In genomic region chr16:70683146-70683944, GRCh38 we compare ENCODE assay signal across 14 cellular contexts. TPM values are rescaled to one million over a fixed set of nuclear protein-coding genes. Genes with fewer than 3 reads are reported as not detected.
A peak's percentile ranks its signal among the peaks of the same experiment; 100 is the strongest.
DNase-seq lines count a peak whose midpoint lies in the region; ATAC-seq and TF ChIP-seq lines count a peak whose summit lies in the region.
"Had no signal": no experiment of that assay in that cellular context is flagged by ENCODE, and none has a peak within 500 bp of the region (broad histone marks: within the 10 kb centered on the region; RNA-seq: fewer than 3 reads in every experiment).

No MANE protein-coding gene starts in this region.

- H3K36me3 ChIP-seq in ascending aorta (peaks cover 12 to 20% of the 10 kb centered on the region in 2 donors), hepatocyte (replicated peaks; ENCODE audit: insufficient read depth, low read depth) (no peaks in the 10 kb centered on the region), sigmoid colon (peaks cover 13 to 21% (median 18%) of the 10 kb centered on the region in 4 donors), HAP-1 (replicated peaks) (peaks cover 17% of the 10 kb centered on the region), colonic mucosa (no peaks in the 10 kb centered on the region)

- no peaks in the 10 kb centered on the region for H3K9me2 ChIP-seq in hepatocyte (replicated peaks; ENCODE audit: insufficient read depth)

- H3K27me3 ChIP-seq in AG04450 (ENCODE audit: control insufficient read depth, insufficient read depth, low read length) (no peaks in the 10 kb centered on the region), ascending aorta (no peaks in the 10 kb centered on the region), hepatocyte (no peaks in the 10 kb centered on the region), sigmoid colon (no peaks in the 10 kb centered on the region), HAP-1 (ENCODE audit: low read depth) (no peaks in the 10 kb centered on the region), colonic mucosa (no peaks in the 10 kb centered on the region)

- H3K27me3 Mint-ChIP-seq in activated CD4-positive, alpha-beta T cell treated with anti-CD3 and anti-CD28 coated beads for 36 hours: peaks cover 11% of the 10 kb centered on the region
- H3K27me3 Mint-ChIP-seq: stimulated activated memory B cell treated with anti-CD40 and anti-IgM and Interleukin-4, amounts not matched to agents 10 μg/mL and 1 μg/mL and 100 μg/mL, for 72 hours had no signal

- H3K79me2 ChIP-seq in hepatocyte: peaks cover 53% of the 10 kb centered on the region

- no peaks in the 10 kb centered on the region for H3K9me3 Mint-ChIP-seq in activated CD4-positive, alpha-beta T cell treated with anti-CD3 and anti-CD28 coated beads for 36 hours (ENCODE audit: low read depth)
- H3K9me3 Mint-ChIP-seq: stimulated activated memory B cell treated with anti-CD40 and anti-IgM and Interleukin-4, amounts not matched to agents 10 μg/mL and 1 μg/mL and 100 μg/mL, for 72 hours had no signal

- no peak overlapping the region for H3K27ac ChIP-seq in AG04450 (ENCODE audit: low read depth, low read length)
- H3K27ac ChIP-seq in ascending aorta: peak overlapping the region; percentile 74 to 84
- no peak overlapping the region for H3K27ac ChIP-seq in hepatocyte
- H3K27ac ChIP-seq in sigmoid colon: peak overlapping the region; percentile 86 to 99 (median 96)
- no peak overlapping the region for H3K27ac ChIP-seq in colonic mucosa

- H3K4me2 ChIP-seq in hepatocyte: peak overlapping the region; percentile 94

- H3K9me3 ChIP-seq in AG04450 (ENCODE audit: control insufficient read depth, insufficient read depth, low read length) (no peaks in the 10 kb centered on the region; the same call in 1 of the 2 replicates), ascending aorta (no peaks in the 10 kb centered on the region), hepatocyte (ENCODE audit: low read depth) (no peaks in the 10 kb centered on the region), sigmoid colon (no peaks in the 10 kb centered on the region), HAP-1 (no peaks in the 10 kb centered on the region), colonic mucosa (no peaks in the 10 kb centered on the region)

- no peak overlapping the region for H3K27ac Mint-ChIP-seq in activated CD4-positive, alpha-beta T cell treated with anti-CD3 and anti-CD28 coated beads for 36 hours
- H3K27ac Mint-ChIP-seq: stimulated activated memory B cell treated with anti-CD40 and anti-IgM and Interleukin-4, amounts not matched to agents 10 μg/mL and 1 μg/mL and 100 μg/mL, for 72 hours had no signal

- in situ Hi-C loops in HAP-1 (cut with MboI; ENCODE audit: low sequenced_read_pairs): no loop called here

- no peaks in the 10 kb centered on the region for H3K36me3 Mint-ChIP-seq in activated CD4-positive, alpha-beta T cell treated with anti-CD3 and anti-CD28 coated beads for 36 hours (ENCODE audit: low read depth)

- no peak for TF ChIP-seq CTCF in AG04450 (IDR thresholded peaks at IDR 0.05; ENCODE audit: low read depth, low read length)
- no peak for TF ChIP-seq CTCF in ascending aorta (IDR thresholded peaks at IDR 0.05)
- no peak for TF ChIP-seq CTCF in hepatocyte (IDR thresholded peaks at IDR 0.05; ENCODE audit: poor library complexity)
- TF ChIP-seq CTCF in sigmoid colon (IDR thresholded peaks at IDR 0.05): no peak
- no peak for TF ChIP-seq CTCF in colonic mucosa (IDR thresholded peaks at IDR 0.05)

- intact Hi-C loops in ascending aorta (cut with DNase I): loop anchor here (10.0 kb wide), 1 partner anchor 881 kb away; no protein-coding TSS in a partner anchor
- intact Hi-C loops in sigmoid colon (cut with DNase I): no loop called here
- intact Hi-C loops in activated CD4-positive, alpha-beta T cell treated with anti-CD3 and anti-CD28 coated beads for 36 hours (cut with DNase I, micrococcal nuclease): loop anchor here in 1 of 2 experiments (10.0 kb wide), 1 partner anchor 51 kb away; no protein-coding TSS in a partner anchor
- intact Hi-C loops in colonic mucosa (cut with DNase I): no loop called here

- TF ChIP-seq EP300 in sigmoid colon (IDR thresholded peaks at IDR 0.05): no peak

- H2AFZ ChIP-seq in hepatocyte: no peak overlapping the region

- ATAC-seq in HG03175 (IDR thresholded peaks at IDR 0.05; ENCODE audit: unreplicated experiment): no peak
- no peak for ATAC-seq in activated CD4-positive, alpha-beta T cell treated with anti-CD3 and anti-CD28 coated beads for 36 hours
- ATAC-seq: stimulated activated memory B cell treated with anti-CD40 and anti-IgM and Interleukin-4, amounts not matched to agents 10 μg/mL and 1 μg/mL and 100 μg/mL, for 72 hours had no signal

- peaks cover 24 to 67% of the 10 kb centered on the region in 2 donors for H3K4me1 ChIP-seq in ascending aorta
- H3K4me1 ChIP-seq in hepatocyte (ENCODE audit: insufficient read depth): peaks cover 58% of the 10 kb centered on the region
- peaks cover 0 to 81% (median 75%) of the 10 kb centered on the region in 4 donors for H3K4me1 ChIP-seq in sigmoid colon
- no peaks in the 10 kb centered on the region; the same call in 1 of the 2 replicates for H3K4me1 ChIP-seq in HAP-1
- H3K4me1 ChIP-seq in colonic mucosa: no peaks in the 10 kb centered on the region

- DNase-seq in AG04450 (ENCODE audit: low read depth, low spot score) (no peak), ascending aorta (ENCODE audit: low spot score in 2 of 2) (no peak), hepatocyte (ENCODE audit: low spot score) (no peak), sigmoid colon (no peak), HAP-1 (ENCODE audit: low spot score in 2 of 2) (no peak), colonic mucosa (no peak)
- no peak for DNase-seq in activated CD4-positive, alpha-beta T cell treated with anti-CD3 and anti-CD28 coated beads for 36 hours
- DNase-seq: AML-193, amniotic stem cell, NCI-H526 had no signal

- peak overlapping the region; percentile 82 for H3K4me3 ChIP-seq in AG04450 (ENCODE audit: low read depth, low read length)
- peak overlapping the region; percentile 89 to 91 for H3K4me3 ChIP-seq in ascending aorta
- no peak overlapping the region for H3K4me3 ChIP-seq in hepatocyte
- peak overlapping the region; percentile 75 to 93 (median 84) for H3K4me3 ChIP-seq in sigmoid colon
- no peak overlapping the region for H3K4me3 ChIP-seq in HAP-1
- no peak overlapping the region for H3K4me3 ChIP-seq in colonic mucosa

- H3K4me3 Mint-ChIP-seq in activated CD4-positive, alpha-beta T cell treated with anti-CD3 and anti-CD28 coated beads for 36 hours: no peak overlapping the region
- H3K4me3 Mint-ChIP-seq: stimulated activated memory B cell treated with anti-CD40 and anti-IgM and Interleukin-4, amounts not matched to agents 10 μg/mL and 1 μg/mL and 100 μg/mL, for 72 hours had no signal

- POLR2A ChIA-PET in AG04450 (lab: Yijun Ruan, JAX): interaction anchor here (0.6 kb wide), 1 partner anchor 88 kb away, joined by 3 read pairs; no protein-coding TSS in a partner anchor
- POLR2A ChIA-PET in activated CD4-positive, alpha-beta T cell treated with anti-CD3 and anti-CD28 coated beads for 36 hours (lab: Charles Lee): interaction anchor here (0.8 kb wide), 1 partner anchor 31 kb away, joined by 5 read pairs; no protein-coding TSS in a partner anchor

- TF ChIP-seq POLR2A in sigmoid colon (IDR thresholded peaks at IDR 0.05): no peak

- CTCF ChIA-PET in AG04450 (lab: Charles Lee): interaction anchor here (0.5 to 4.4 kb wide), 4 partner anchors 55 to 301 kb away, joined by 3 to 32 read pairs (median 8); no protein-coding TSS in a partner anchor
- CTCF ChIA-PET in activated CD4-positive, alpha-beta T cell treated with anti-CD3 and anti-CD28 coated beads for 36 hours (lab: Charles Lee): interaction anchor here (7.9 kb wide), 1 partner anchor 88 kb away, joined by 45 read pairs; no protein-coding TSS in a partner anchor

- H4K20me1 ChIP-seq in hepatocyte (ENCODE audit: insufficient read depth, poor library complexity, severe bottlenecking): peaks cover 46% of the 10 kb centered on the region

- 90% methylated on average over 13 of the region's 13 CpGs for WGBS in hepatocyte (ENCODE audit: low lambda C conversion rate, missing lambda C conversion rate)
- WGBS in sigmoid colon, 2 donors: 88 to 90% methylated on average over 13 of the region's 13 CpGs

- H3K4me1 Mint-ChIP-seq in activated CD4-positive, alpha-beta T cell treated with anti-CD3 and anti-CD28 coated beads for 36 hours: no peaks in the 10 kb centered on the region

- H3K9ac ChIP-seq in colonic mucosa (ENCODE audit: low read depth in 2 of 2, low read length in 2 of 2): peak overlapping the region in 1 of 2 donors; percentile 46

RNA-seq across cellular contexts. Expression of gene MTSS2, which starts 2.5 kb away (rescaled TPM):
- 57.9 and 80.1 TPM in 2 replicates for polyA plus RNA-seq in AG04450 (2011; rRNA removed)
- 55.0 and 67.0 TPM in 2 replicates for polyA minus RNA-seq in AG04450 (2011; rRNA and poly(A)+ RNA removed)
- 98.6 TPM for total RNA-seq in ascending aorta
- total RNA-seq in hepatocyte: 16.1 and 19.6 TPM in 2 replicates
- 10.4 and 16.5 TPM in 2 replicates for polyA plus RNA-seq in hepatocyte
- 10 to 100 TPM; 36.4 to 100.0 (median 60.7) TPM for total RNA-seq in sigmoid colon
- 10 to 100 TPM in 2 of 3 donors, 1 to 10 TPM in 1; 5.4 to 28.2 (median 10.9) TPM for polyA plus RNA-seq in sigmoid colon
- 1 to 10 TPM; 1.6 to 3.5 TPM for total RNA-seq in activated CD4-positive, alpha-beta T cell treated with anti-CD3 and anti-CD28 coated beads for 36 hours
- 10 to 100 TPM; 15.5 to 25.3 TPM for total RNA-seq in colonic mucosa

RNA-seq across cellular contexts. Expression of gene IL34, which starts 37.0 kb away (rescaled TPM):
- polyA plus RNA-seq in AG04450 (2011; rRNA removed): 3.0 and 5.1 TPM in 2 replicates
- 2.6 and 3.7 TPM in 2 replicates for polyA minus RNA-seq in AG04450 (2011; rRNA and poly(A)+ RNA removed)
- 116 TPM for total RNA-seq in ascending aorta
- 2.2 TPM in 2 replicates for total RNA-seq in hepatocyte
- 0.48 and 2.6 TPM in 2 replicates for polyA plus RNA-seq in hepatocyte
- 1 to 10 TPM in 3 of 4 donors, not detected in 1; 3.6 to 5.4 (median 4.6) TPM for total RNA-seq in sigmoid colon
- polyA plus RNA-seq in sigmoid colon: 1 to 10 TPM in 2 of 3 donors, not detected in 1; 1.8 to 5.5 TPM
- total RNA-seq in activated CD4-positive, alpha-beta T cell treated with anti-CD3 and anti-CD28 coated beads for 36 hours: not detected
- 1 to 10 TPM; 1.1 to 2.8 TPM for total RNA-seq in colonic mucosa
- total RNA-seq: activated CD8-positive, alpha-beta memory T cell treated with anti-CD3 and anti-CD28 coated beads for 36 hours; T-helper 1 cell treated with Interleukin-12 subunit alpha and Interleukin-12 subunit beta and Interleukin-4 antibody, amounts not matched to agents 30 ng/mL and 1 ng/mL, for 36 hours had no signal

Comparison
In these comparisons a context has a peak if more than half of its experiments do, and no peak if none do; other contexts are left out.
1. H3K27ac ChIP-seq: peak in ascending aorta (2 of 2) and sigmoid colon (4 of 4); none in AG04450 (single experiment), hepatocyte (single experiment) and colonic mucosa (single experiment).
2. H3K4me3 ChIP-seq: peak in AG04450 (single experiment), ascending aorta (2 of 2) and sigmoid colon (4 of 4); none in hepatocyte (single experiment), HAP-1 (single experiment) and colonic mucosa (single experiment).
3. RNA of gene IL34, which starts 37.0 kb away (total RNA-seq): 116 TPM in ascending aorta (single experiment); 3.6 to 5.4 TPM in sigmoid colon, 1.1 to 2.8 TPM in colonic mucosa, 2.2 TPM in hepatocyte and not detected in activated CD4-positive, alpha-beta T cell treated with anti-CD3 and anti-CD28 coated beads for 36 hours; every median in the first group is over 10 times any median in the second.